Comparison of ENCODE assay signal across 1 cellular context in genomic region chr21:26758083-26758861, GRCh38.
TF ChIP-seq lines count a peak whose summit lies in the region.

No MANE protein-coding gene starts in this region.

TF ChIP-seq in IMR-90, 13 proteins besides CTCF, POLR2A, EP300 and RAD21 (continued from another document):
- no peak for TF ChIP-seq FOS (IDR thresholded peaks at IDR 0.05; ENCODE audit: low read depth, low read length)
- no peak for TF ChIP-seq CHD1 (IDR thresholded peaks at IDR 0.05; ENCODE audit: low read depth, low read length)
- no peak for TF ChIP-seq MAFK (IDR thresholded peaks at IDR 0.05; ENCODE audit: low read depth, low read length)
- TF ChIP-seq BHLHE40 (IDR thresholded peaks at IDR 0.05; ENCODE audit: low read depth, low read length) = no peak
